19 cellular contexts compared by ENCODE assay signal in the genomic region with DNA sequence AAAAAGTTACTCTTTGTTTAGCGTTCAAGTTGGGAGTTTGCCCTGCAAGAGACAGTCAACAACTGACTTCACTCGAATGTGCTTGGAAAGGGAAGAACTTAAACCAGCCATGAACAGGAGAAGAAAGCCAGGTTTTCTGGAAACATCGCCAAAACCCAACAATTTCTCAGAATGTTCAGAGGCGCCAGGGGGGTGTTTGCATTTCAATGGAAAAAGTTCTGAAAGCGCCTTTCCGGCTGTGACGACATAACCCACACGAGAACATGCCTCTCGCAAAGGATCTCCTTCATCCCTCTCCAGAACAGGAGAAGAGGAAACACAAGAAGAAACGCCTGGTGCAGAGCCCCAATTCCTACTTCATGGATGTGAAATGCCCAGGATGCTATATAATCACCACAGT.
DNase-seq lines count a peak whose midpoint lies in the region; ATAC-seq and TF ChIP-seq lines count a peak whose summit lies in the region.
"Had no signal": no experiment of that assay in that cellular context is flagged by ENCODE, and none has a peak within 500 bp of the region (broad histone marks: within the 10 kb centered on the region; RNA-seq: fewer than 3 reads in every experiment).

No MANE protein-coding gene starts in this region.

- no peak for ATAC-seq in HG03521 (IDR thresholded peaks at IDR 0.05; ENCODE audit: unreplicated experiment)
- ATAC-seq in GM21786 (IDR thresholded peaks at IDR 0.05; ENCODE audit: unreplicated experiment), result no peak

- no peak overlapping the region for H3K27ac ChIP-seq in WERI-Rb-1
- H3K27ac ChIP-seq: C4-2B, GM23248, HL-60 had no signal

- no peaks in the 10 kb centered on the region for H3K27me3 ChIP-seq in WERI-Rb-1 (ENCODE audit: insufficient read depth, low read depth, severe bottlenecking)
- H3K27me3 ChIP-seq: BE2C had no signal

- TF ChIP-seq CTCF in fibroblast of mammary gland (conservative IDR thresholded peaks at IDR 0.05; ENCODE audit: control insufficient read depth, insufficient read depth, low read depth, low read length), result no peak
- no peak for TF ChIP-seq CTCF in WERI-Rb-1 (IDR thresholded peaks at IDR 0.05; ENCODE audit: low read depth, low read length)

- H3K4me3 ChIP-seq in fibroblast of mammary gland (ENCODE audit: control insufficient read depth, low read depth, low read length) (no peak overlapping the region), WERI-Rb-1 (ENCODE audit: low read depth, low read length) (no peak overlapping the region)
- H3K4me3 ChIP-seq: GM23248 had no signal

- H3K9me3 ChIP-seq in WERI-Rb-1 (ENCODE audit: severe bottlenecking), result peaks cover 2% of the 10 kb centered on the region
- H3K9me3 ChIP-seq: BE2C had no signal

- DNase-seq in G401 (ENCODE audit: low spot score) (peak; percentile 3), anterior cingulate cortex (lab: John Stamatoyannopoulos, UW) (peak in 36 of 58 donors; percentile 1 to 67 (median 12)), fibroblast of mammary gland (ENCODE audit: low read depth) (peak; percentile 1), midbrain (lab: John Stamatoyannopoulos, UW) (peak; percentile 65), WERI-Rb-1 (no peak), NCI-H1694 treated with DMSO at 0.1 percent for 48 hours (lab: John Stamatoyannopoulos, UW) (no peak)
- DNase-seq: BE2C; CD4-positive, alpha-beta memory T cell; COR-L47; DMS153; DMS79 treated with DMSO at 0.1 percent for 48 hours; EL; GDM1; GM23248; H7 had no signal

- no peaks in the 10 kb centered on the region for H3K36me3 ChIP-seq in WERI-Rb-1
- H3K36me3 ChIP-seq: BE2C had no signal

- in situ Hi-C loops in G401 (cut with HindIII; ENCODE audit: low sequenced_read_pairs), result no loop called here

Comparison
In these comparisons a context has a peak if more than half of its experiments do, and no peak if none do; other contexts are left out.
1. DNase-seq: peak in G401 (single experiment), anterior cingulate cortex (36 of 58), fibroblast of mammary gland (single experiment) and midbrain (single experiment); none in WERI-Rb-1 (single experiment) and NCI-H1694 treated with DMSO at 0.1 percent for 48 hours (single experiment).